ENCODE assay signal across 8 cellular contexts in genomic region chr14:103385994-103386491, GRCh38. TPM values are rescaled to one million over a fixed set of nuclear protein-coding genes. Genes with fewer than 3 reads are reported as not detected.
A peak's percentile ranks its signal among the peaks of the same experiment; 100 is the strongest.
DNase-seq lines count a peak whose midpoint lies in the region; ATAC-seq, FAIRE-seq and TF ChIP-seq lines count a peak whose summit lies in the region.

No MANE protein-coding gene starts in this region.

- H3K79me2 ChIP-seq in keratinocyte (ENCODE audit: control insufficient read depth, insufficient read depth, low read length): peaks cover 64% of the 10 kb centered on the region

- H2AFZ ChIP-seq in keratinocyte (ENCODE audit: control insufficient read depth, low read length): no peak overlapping the region

- H3K27me3 ChIP-seq in keratinocyte (ENCODE audit: control insufficient read depth, extremely low read depth, insufficient read depth, low read length): no peaks in the 10 kb centered on the region

- peaks cover 0 to 6% (median 0%) of the 10 kb centered on the region in 5 experiments for H3K9me3 Mint-ChIP-seq in brain

- peaks cover 49% of the 10 kb centered on the region for H3K4me1 Mint-ChIP-seq in brain

- H3K36me3 Mint-ChIP-seq in brain: peaks cover 15% of the 10 kb centered on the region

- FAIRE-seq in GM18507 (lab: Jason Lieb, UNC) (peak; percentile 65), keratinocyte (lab: Jason Lieb, UNC) (no peak)

- peak overlapping the region; percentile 71 to 96 (median 94) for H3K4me3 ChIP-seq in keratinocyte (ENCODE audit: control insufficient read depth in 2 of 3, extremely low read depth in 1 of 3, insufficient read depth in 2 of 3, low read depth in 1 of 3, low read length in 3 of 3)

- H3K4me2 ChIP-seq in keratinocyte (ENCODE audit: control insufficient read depth, extremely low read depth, insufficient read depth, low read depth, low read length): peak overlapping the region; percentile 81

- peak overlapping the region; percentile 98 to 99 (median 99) for H3K27ac Mint-ChIP-seq in brain

- peaks cover 1 to 6% of the 10 kb centered on the region in 2 experiments for H3K36me3 ChIP-seq in keratinocyte (ENCODE audit: control insufficient read depth in 2 of 2, extremely low read depth in 1 of 2, insufficient read depth in 2 of 2, low read length in 2 of 2)

- H3K4me1 ChIP-seq in keratinocyte (ENCODE audit: control insufficient read depth, extremely low read depth, insufficient read depth, low read length): peaks cover 22% of the 10 kb centered on the region

- peak overlapping the region; percentile 87 for H3K27ac ChIP-seq in keratinocyte (ENCODE audit: control insufficient read depth, insufficient read depth, low read length)

- DNase-seq in GM18507 (ENCODE audit: extremely low spot score, insufficient read length, low read depth) (no peak), SW480 (ENCODE audit: low spot score) (peak; percentile 53), keratinocyte (ENCODE audit: low read depth, low spot score) (no peak), Ammon's horn (ENCODE audit: low spot score) (no peak), epidermal melanocyte (ENCODE audit: insufficient read length, low spot score) (no peak)
- DNase-seq in stimulated activated CD4-positive, alpha-beta T cell treated with anti-CD3 and anti-CD28 coated beads, Interleukin-2, amount 100 ng/mL, for 24 hours: peak; percentile 41

- peaks cover 24% of the 10 kb centered on the region for H3K27me3 Mint-ChIP-seq in brain

- H3K9me1 ChIP-seq in keratinocyte (ENCODE audit: control insufficient read depth, extremely low read depth, insufficient read depth, low read length): peaks cover 2% of the 10 kb centered on the region

- no peak for TF ChIP-seq CTCF in brain (conservative IDR thresholded peaks at IDR 0.05)
- TF ChIP-seq CTCF in keratinocyte (optimal IDR thresholded peaks at IDR 0.05 in 1 of 3, IDR thresholded peaks at IDR 0.05 in 1 of 3, conservative IDR thresholded peaks at IDR 0.05 in 1 of 3; ENCODE audit: extremely low read depth in 1 of 3, insufficient read depth in 2 of 3, low read length in 3 of 3): no peak

- dilution Hi-C loops in keratinocyte (cut with MboI; ENCODE audit: extremely low pct_ligation_motif_present, low sequenced_read_pairs): no loop called here

- no peaks in the 10 kb centered on the region for H3K9me3 ChIP-seq in keratinocyte (ENCODE audit: control insufficient read depth, low read depth, low read length)

- H3K9ac ChIP-seq in keratinocyte (ENCODE audit: control insufficient read depth, extremely low read depth, insufficient read depth, low read length): peak overlapping the region; percentile 84

- H4K20me1 ChIP-seq in keratinocyte (ENCODE audit: control insufficient read depth, extremely low read depth, insufficient read depth, low read length): peaks cover 25% of the 10 kb centered on the region

- peak overlapping the region; percentile 96 to 100 (median 99) for H3K4me3 Mint-ChIP-seq in brain

- peak; percentile 11 for ATAC-seq in HG03064 (IDR thresholded peaks at IDR 0.05; ENCODE audit: low read depth, unreplicated experiment)

RNA-seq across cellular contexts. Expression of gene MARK3, which starts 0.8 kb away (rescaled TPM):
- polyA plus RNA-seq in brain (ENCODE audit: insufficient read depth, low read depth, low replicate concordance) (38.2 TPM), keratinocyte (104 to 133 TPM (median 109 TPM) in 3 replicates)
- 140 TPM for polyA plus RNA-seq in keratinocyte (2011; ENCODE audit: low read depth)
- polyA plus RNA-seq in keratinocyte (2011; cell fraction: cytosol; rRNA removed): 76.3 and 108 TPM in 2 replicates
- 222 and 234 TPM in 2 replicates for polyA plus RNA-seq in keratinocyte (2011; cell fraction: nucleus; rRNA removed)
- 75.5 and 77.8 TPM in 2 replicates for polyA plus RNA-seq in keratinocyte (2012; ENCODE audit: low replicate concordance)
- 33.2 to 176 TPM (median 102 TPM) in 3 replicates for polyA minus RNA-seq in keratinocyte
- polyA minus RNA-seq in keratinocyte (2011; cell fraction: cytosol; rRNA and poly(A)+ RNA removed): 114 TPM
- 100 and 181 TPM in 2 replicates for polyA minus RNA-seq in keratinocyte (2011; cell fraction: nucleus; rRNA and poly(A)+ RNA removed)

RNA-seq across cellular contexts. Expression of gene EIF5, which starts 52.0 kb away (rescaled TPM):
- 56.1 TPM for polyA plus RNA-seq in brain (ENCODE audit: insufficient read depth, low read depth, low replicate concordance)
- polyA plus RNA-seq in keratinocyte: 139 to 283 TPM (median 221 TPM) in 3 replicates
- 273 TPM for polyA plus RNA-seq in keratinocyte (2011; ENCODE audit: low read depth)
- 115 and 191 TPM in 2 replicates for polyA plus RNA-seq in keratinocyte (2011; cell fraction: cytosol; rRNA removed)
- polyA plus RNA-seq in keratinocyte (2011; cell fraction: nucleus; rRNA removed): 159 and 203 TPM in 2 replicates
- 132 and 196 TPM in 2 replicates for polyA plus RNA-seq in keratinocyte (2012; ENCODE audit: low replicate concordance)
- polyA minus RNA-seq in keratinocyte: 54.1 to 141 TPM (median 61.6 TPM) in 3 replicates
- polyA minus RNA-seq in keratinocyte (2011; cell fraction: cytosol; rRNA and poly(A)+ RNA removed): 65.4 TPM
- polyA minus RNA-seq in keratinocyte (2011; cell fraction: nucleus; rRNA and poly(A)+ RNA removed): 58.7 and 107 TPM in 2 replicates

Comparison
In these comparisons a context has a peak if more than half of its experiments do, and no peak if none do; other contexts are left out.
1. DNase-seq: peak in SW480 (single experiment) and stimulated activated CD4-positive, alpha-beta T cell treated with anti-CD3 and anti-CD28 coated beads, Interleukin-2, amount 100 ng/mL, for 24 hours (2 of 2); none in GM18507 (single experiment), keratinocyte (single experiment), Ammon's horn (single experiment) and epidermal melanocyte (single experiment).